ENCODE assay signal across 33 cellular contexts in genomic region chr22:17589810-17590375, GRCh38. TPM values are rescaled to one million over a fixed set of nuclear protein-coding genes. Genes with fewer than 3 reads are reported as not detected.
DNase-seq lines count a peak whose midpoint lies in the region; ATAC-seq and TF ChIP-seq lines count a peak whose summit lies in the region.
"Had no signal": no experiment of that assay in that cellular context is flagged by ENCODE, and none has a peak within 500 bp of the region (broad histone marks: within the 10 kb centered on the region; RNA-seq: fewer than 3 reads in every experiment).

No MANE protein-coding gene starts in this region.

- H3K4me1 Mint-ChIP-seq in WTC11: no peaks in the 10 kb centered on the region
- H3K4me1 Mint-ChIP-seq in activated T-helper 2 cell treated with anti-CD3 and anti-CD28 coated beads, Interferon-gamma antibody, Interleukin-2, Interleukin-4, amounts not matched to agents 10 μg/mL and 5 μg/mL and 100 μg/mL, durations not matched to agents 14 hours and 24 hours and 36 hours (ENCODE audit: low read depth): no peaks in the 10 kb centered on the region
- H3K4me1 Mint-ChIP-seq: immature natural killer cell had no signal

- H3K27ac ChIP-seq in cardiac muscle cell (peak overlapping the region; percentile 43), suprapubic skin (no peak overlapping the region)
- H3K27ac ChIP-seq: breast epithelium, parathyroid adenoma, right atrium auricular region, thoracic aorta, uterus had no signal

- POLR2A ChIA-PET in WTC11 (lab: Charles Lee): interaction anchor here (1.0 kb wide), 1 partner anchor 9 kb away, joined by 3 read pairs; no protein-coding TSS in a partner anchor

- H3K9me3 ChIP-seq in cardiac muscle cell (ENCODE audit: low read depth) (no peaks in the 10 kb centered on the region), suprapubic skin (no peaks in the 10 kb centered on the region)
- H3K9me3 ChIP-seq: breast epithelium, right atrium auricular region, thoracic aorta, uterus had no signal

- no peak for TF ChIP-seq POLR2A in suprapubic skin (IDR thresholded peaks at IDR 0.05)

- intact Hi-C loops in left cardiac atrium (cut with DNase I) (no loop called here), left colon (cut with DNase I, micrococcal nuclease) (no loop called here)
- intact Hi-C loops in activated T-helper 2 cell treated with anti-CD3 and anti-CD28 coated beads, Interferon-gamma antibody, Interleukin-2, Interleukin-4, amounts not matched to agents 10 μg/mL and 5 μg/mL and 100 μg/mL, durations not matched to agents 14 hours and 24 hours and 36 hours (cut with micrococcal nuclease): no loop called here

- DNase-seq in cardiac muscle cell (ENCODE audit: low read depth in 1 of 2, low spot score in 1 of 2): no peak
- DNase-seq in left cardiac atrium: no peak
- no peak for DNase-seq in WTC11 (ENCODE audit: low spot score)
- no peak for DNase-seq in left colon
- DNase-seq in omental fat pad (ENCODE audit: low spot score): no peak
- DNase-seq in NK-92 (lab: John Stamatoyannopoulos, UW; ENCODE audit: unreplicated experiment): no peak
- DNase-seq in suprapubic skin (ENCODE audit: low spot score in 2 of 2): no peak
- DNase-seq in activated T-helper 2 cell treated with anti-CD3 and anti-CD28 coated beads, Interferon-gamma antibody, Interleukin-2, Interleukin-4, amounts not matched to agents 10 μg/mL and 5 μg/mL and 100 μg/mL, durations not matched to agents 14 hours and 24 hours and 36 hours (ENCODE audit: low spot score): no peak
- DNase-seq: activated CD4-positive, alpha-beta T cell treated with anti-CD3 and anti-CD28 coated beads, Interleukin-2, amount 50 U/mL, for 1 hour; activated CD4-positive, CD25-positive, alpha-beta regulatory T cell; activated naive CD4-positive, alpha-beta T cell treated with anti-CD3 and anti-CD28 coated beads, Interleukin-2, amount 50 U/mL, for 16 hours; activated T-cell treated with anti-CD3 and anti-CD28 coated beads, Interleukin-2, amount 50 U/mL, for 48 hours; CD4-positive, alpha-beta T cell; DMS 273 treated with DMSO at 0.1 percent for 48 hours; effector CD4-positive, alpha-beta T cell; H7; hypothalamus; immature natural killer cell; NCI-H1092 treated with DMSO at 0.1 percent for 48 hours; NCI-H187; NCI-H2171; RPMI8226; small intestine; T-helper 1 cell; uterus had no signal

- H3K36me3 Mint-ChIP-seq in WTC11: peaks cover 34% of the 10 kb centered on the region
- H3K36me3 Mint-ChIP-seq in activated T-helper 2 cell treated with anti-CD3 and anti-CD28 coated beads, Interferon-gamma antibody, Interleukin-2, Interleukin-4, amounts not matched to agents 10 μg/mL and 5 μg/mL and 100 μg/mL, durations not matched to agents 14 hours and 24 hours and 36 hours (ENCODE audit: low read depth): peaks cover 40% of the 10 kb centered on the region

- no peak for ATAC-seq in left cardiac atrium
- no peak for ATAC-seq in WTC11
- ATAC-seq in left colon: peak; percentile 11
- ATAC-seq in omental fat pad (ENCODE audit: low FRiP score): no peak
- ATAC-seq: left lobe of liver had no signal

- peak overlapping the region; percentile 26 for H3K27ac Mint-ChIP-seq in WTC11
- H3K27ac Mint-ChIP-seq in activated T-helper 2 cell treated with anti-CD3 and anti-CD28 coated beads, Interferon-gamma antibody, Interleukin-2, Interleukin-4, amounts not matched to agents 10 μg/mL and 5 μg/mL and 100 μg/mL, durations not matched to agents 14 hours and 24 hours and 36 hours: no peak overlapping the region
- H3K27ac Mint-ChIP-seq: CD4-positive, alpha-beta T cell; stimulated activated naive CD8-positive, alpha-beta T cell treated with anti-CD3 and anti-CD28 coated beads, Interleukin-15, Interleukin-2, amounts not matched to agents 100 ng/mL and 50 ng/mL, for 24 hours had no signal

- CTCF ChIA-PET in WTC11 (lab: Charles Lee): interaction anchor here (1.3 kb wide), 1 partner anchor 31 kb away, joined by 4 read pairs; no protein-coding TSS in a partner anchor

- no peaks in the 10 kb centered on the region for H3K9me3 Mint-ChIP-seq in WTC11
- no peaks in the 10 kb centered on the region for H3K9me3 Mint-ChIP-seq in activated T-helper 2 cell treated with anti-CD3 and anti-CD28 coated beads, Interferon-gamma antibody, Interleukin-2, Interleukin-4, amounts not matched to agents 10 μg/mL and 5 μg/mL and 100 μg/mL, durations not matched to agents 14 hours and 24 hours and 36 hours
- H3K9me3 Mint-ChIP-seq: CD4-positive, alpha-beta T cell; immature natural killer cell; memory B cell; stimulated activated naive CD8-positive, alpha-beta T cell treated with anti-CD3 and anti-CD28 coated beads, Interleukin-15, Interleukin-2, amounts not matched to agents 100 ng/mL and 50 ng/mL, for 24 hours had no signal

- TF ChIP-seq CTCF in cardiac muscle cell (IDR thresholded peaks at IDR 0.05; ENCODE audit: low read depth, low read length): no peak
- TF ChIP-seq CTCF in WTC11 (IDR thresholded peaks at IDR 0.05): no peak
- TF ChIP-seq CTCF in omental fat pad (IDR thresholded peaks at IDR 0.05): no peak
- no peak for TF ChIP-seq CTCF in suprapubic skin (IDR thresholded peaks at IDR 0.05)

- no peaks in the 10 kb centered on the region for H3K4me1 ChIP-seq in cardiac muscle cell (ENCODE audit: low read depth)
- H3K4me1 ChIP-seq in suprapubic skin: no peaks in the 10 kb centered on the region
- H3K4me1 ChIP-seq: breast epithelium, parathyroid adenoma, right atrium auricular region, uterus had no signal

- no peaks in the 10 kb centered on the region for H3K27me3 ChIP-seq in cardiac muscle cell
- H3K27me3 ChIP-seq in suprapubic skin: no peaks in the 10 kb centered on the region
- H3K27me3 ChIP-seq: breast epithelium, right atrium auricular region, uterus had no signal

- 91% methylated on average over 10 of the region's 10 CpGs for WGBS in suprapubic skin

- H3K36me3 ChIP-seq in cardiac muscle cell (peaks cover 26% of the 10 kb centered on the region), suprapubic skin (peaks cover 51% of the 10 kb centered on the region)
- H3K36me3 ChIP-seq: uterus had no signal

- H3K4me3 Mint-ChIP-seq in WTC11: no peak overlapping the region
- H3K4me3 Mint-ChIP-seq in activated T-helper 2 cell treated with anti-CD3 and anti-CD28 coated beads, Interferon-gamma antibody, Interleukin-2, Interleukin-4, amounts not matched to agents 10 μg/mL and 5 μg/mL and 100 μg/mL, durations not matched to agents 14 hours and 24 hours and 36 hours (ENCODE audit: low read depth): no peak overlapping the region
- H3K4me3 Mint-ChIP-seq: CD4-positive, alpha-beta T cell; immature natural killer cell; memory B cell; stimulated activated naive CD8-positive, alpha-beta T cell treated with anti-CD3 and anti-CD28 coated beads, Interleukin-15, Interleukin-2, amounts not matched to agents 100 ng/mL and 50 ng/mL, for 24 hours had no signal

- no peak for TF ChIP-seq EP300 in suprapubic skin (IDR thresholded peaks at IDR 0.05)

- H3K27me3 Mint-ChIP-seq in WTC11 (ENCODE audit: low read depth): no peaks in the 10 kb centered on the region
- H3K27me3 Mint-ChIP-seq in activated T-helper 2 cell treated with anti-CD3 and anti-CD28 coated beads, Interferon-gamma antibody, Interleukin-2, Interleukin-4, amounts not matched to agents 10 μg/mL and 5 μg/mL and 100 μg/mL, durations not matched to agents 14 hours and 24 hours and 36 hours (ENCODE audit: low read depth): no peaks in the 10 kb centered on the region
- H3K27me3 Mint-ChIP-seq: CD4-positive, alpha-beta T cell; memory B cell; stimulated activated naive CD8-positive, alpha-beta T cell treated with anti-CD3 and anti-CD28 coated beads, Interleukin-15, Interleukin-2, amounts not matched to agents 100 ng/mL and 50 ng/mL, for 24 hours had no signal

- H3K4me3 ChIP-seq in cardiac muscle cell: no peak overlapping the region
- H3K4me3 ChIP-seq in suprapubic skin: no peak overlapping the region
- H3K4me3 ChIP-seq: breast epithelium, right atrium auricular region, thoracic aorta, uterus had no signal

TF ChIP-seq in WTC11, 78 proteins besides CTCF, POLR2A, EP300 and RAD21 (continues in another document):
- TF ChIP-seq ZNF232 (CRISPR knock-in tag; IDR thresholded peaks at IDR 0.05): no peak

RNA-seq across cellular contexts. Expression of gene SLC25A18, which starts 26.6 kb away (rescaled TPM):
- total RNA-seq in cardiac muscle cell (0.14 and 0.60 TPM in 2 replicates), left cardiac atrium (1 to 10 TPM; 1.6 to 3.6 TPM), WTC11 (2021) (0.69 to 2.1 TPM (median 1.0 TPM) in 3 replicates), left colon (not detected), omental fat pad (10 to 100 TPM in 3 of 4 donors, 1 to 10 TPM in 1; 7.9 to 28.7 (median 19.9) TPM), suprapubic skin (1 to 10 TPM in 2 of 4 donors, under 1 TPM in 2; 0.26 to 3.1 (median 0.80) TPM)
- polyA plus RNA-seq in cardiac muscle cell: 0.27 and 0.59 TPM in 2 replicates
- total RNA-seq in activated T-helper 2 cell treated with anti-CD3 and anti-CD28 coated beads, Interferon-gamma antibody, Interleukin-2, Interleukin-4, amounts not matched to agents 10 μg/mL and 5 μg/mL and 100 μg/mL, durations not matched to agents 14 hours and 24 hours and 36 hours: not detected in 2 replicates
- total RNA-seq: CD4-positive, alpha-beta T cell; SK-MEL-5; thoracic aorta had no signal

RNA-seq across cellular contexts. Expression of gene ATP6V1E1, which starts 38.7 kb away (rescaled TPM):
- 75.2 and 111 TPM in 2 replicates for total RNA-seq in cardiac muscle cell
- polyA plus RNA-seq in cardiac muscle cell: 113 and 116 TPM in 2 replicates
- total RNA-seq in left cardiac atrium: 100 to 1,000 TPM; 142 to 191 TPM
- 81.1 to 88.1 TPM (median 82.3 TPM) in 3 replicates for total RNA-seq in WTC11 (2021)
- 100 to 1,000 TPM; 100 to 102 TPM for total RNA-seq in left colon
- total RNA-seq in omental fat pad: 100 to 1,000 TPM; 109 to 157 (median 122) TPM
- 100 to 1,000 TPM; 106 to 128 (median 115) TPM for total RNA-seq in suprapubic skin
- total RNA-seq in activated T-helper 2 cell treated with anti-CD3 and anti-CD28 coated beads, Interferon-gamma antibody, Interleukin-2, Interleukin-4, amounts not matched to agents 10 μg/mL and 5 μg/mL and 100 μg/mL, durations not matched to agents 14 hours and 24 hours and 36 hours: 107 and 113 TPM in 2 replicates

RNA-seq across cellular contexts. Expression of gene BCL2L13, which starts 48.7 kb away (rescaled TPM):
- 54.5 and 61.5 TPM in 2 replicates for total RNA-seq in cardiac muscle cell
- 35.3 and 37.5 TPM in 2 replicates for polyA plus RNA-seq in cardiac muscle cell
- total RNA-seq in left cardiac atrium: 10 to 100 TPM; 51.2 to 59.7 TPM
- total RNA-seq in WTC11 (2021): 34.6 to 38.1 TPM (median 36.4 TPM) in 3 replicates
- total RNA-seq in left colon: 10 to 100 TPM; 49.8 to 54.6 TPM
- total RNA-seq in omental fat pad: 10 to 100 TPM; 59.7 to 85.7 (median 64.8) TPM
- 10 to 100 TPM; 56.6 to 71.3 (median 68.9) TPM for total RNA-seq in suprapubic skin
- total RNA-seq in activated T-helper 2 cell treated with anti-CD3 and anti-CD28 coated beads, Interferon-gamma antibody, Interleukin-2, Interleukin-4, amounts not matched to agents 10 μg/mL and 5 μg/mL and 100 μg/mL, durations not matched to agents 14 hours and 24 hours and 36 hours: 32.6 and 33.7 TPM in 2 replicates
